In the genomic region with DNA sequence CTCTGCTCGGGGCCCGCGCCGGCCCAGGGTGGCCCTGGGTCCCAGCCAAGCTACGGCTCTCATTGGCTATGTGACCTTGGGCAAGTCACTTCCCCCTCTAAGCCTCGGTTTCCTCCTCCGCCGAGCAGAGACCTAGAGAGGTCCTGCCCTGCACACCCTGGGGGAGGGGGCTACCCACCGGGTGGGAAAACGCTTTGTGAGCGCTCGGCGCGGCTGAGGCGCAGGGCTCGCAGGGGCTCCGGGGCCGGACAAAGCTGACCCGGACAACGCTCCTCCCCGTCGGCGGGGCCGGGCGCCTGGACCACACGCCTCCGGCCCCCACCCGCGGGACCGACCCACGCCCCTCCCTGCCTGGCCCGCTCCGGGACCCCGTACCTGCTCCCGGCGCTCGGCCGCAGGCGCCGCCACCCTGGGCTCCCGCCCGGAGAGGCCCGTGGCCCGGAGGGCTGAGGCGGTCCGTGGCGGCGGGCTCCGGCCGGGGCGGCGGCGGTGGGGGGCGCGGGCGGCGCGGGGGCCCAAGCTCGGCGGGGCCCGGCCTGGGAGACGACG, we compare ENCODE assay signal across 8 cellular contexts.
DNase-seq lines count a peak whose midpoint lies in the region; ATAC-seq and TF ChIP-seq lines count a peak whose summit lies in the region.

No MANE protein-coding gene starts in this region.

- H3K36me3 Mint-ChIP-seq in glutamatergic neuron (ENCODE audit: unreplicated experiment): no peaks in the 10 kb centered on the region

- H3K4me3 Mint-ChIP-seq in glutamatergic neuron (ENCODE audit: unreplicated experiment): peak overlapping the region; percentile 95

- CTCF ChIA-PET in PC-9 (lab: Charles Lee): no interaction called here

- no peaks in the 10 kb centered on the region for H3K9me3 ChIP-seq in PC-9 (ENCODE audit: insufficient read depth, low read depth)

- H3K27ac Mint-ChIP-seq in glutamatergic neuron (ENCODE audit: unreplicated experiment): peak overlapping the region; percentile 80

- no peaks in the 10 kb centered on the region for H3K36me3 ChIP-seq in PC-9 (ENCODE audit: low read depth)

- no TSS peak for BruUV-seq in PC-9 (replicated peaks; lab: Mats Ljungman, UMichigan)

- intact Hi-C loops in PC-9 (cut with micrococcal nuclease; ENCODE audit: unreplicated experiment): no loop called here
- intact Hi-C loops in posterior vena cava (cut with DNase I): loop anchor here in 1 of 2 donors (10.0 kb wide), 1 partner anchor 82 kb away; the partner anchor contains the start of gene RNF38

- ATAC-seq in HG02973 (IDR thresholded peaks at IDR 0.05; ENCODE audit: unreplicated experiment): peak; percentile 33

- no peaks in the 10 kb centered on the region for H3K27me3 ChIP-seq in PC-9 (ENCODE audit: insufficient read depth, low read depth)

- peaks cover 21% of the 10 kb centered on the region for H3K4me1 Mint-ChIP-seq in glutamatergic neuron (ENCODE audit: low read depth, unreplicated experiment)

- H3K4me3 ChIP-seq in PC-9: peak overlapping the region; percentile 74

- H3K9me2 ChIP-seq in PC-9 (ENCODE audit: insufficient read depth): no peaks in the 10 kb centered on the region

- no peak overlapping the region for H3K27ac ChIP-seq in PC-9

- H3F3A ChIP-seq in PC-9 (ENCODE audit: insufficient read depth, low read depth): no peaks in the 10 kb centered on the region

- peaks cover 10% of the 10 kb centered on the region for H3K27me3 Mint-ChIP-seq in glutamatergic neuron (ENCODE audit: unreplicated experiment)

- POLR2A ChIA-PET in PC-9 (lab: Charles Lee; ENCODE audit: unreplicated experiment): no interaction called here

- H2AFZ ChIP-seq in PC-9: peak overlapping the region; percentile 74; the same call in 1 of the 2 replicates

- DNase-seq in NCI-H2227 (lab: John Stamatoyannopoulos, UW; ENCODE audit: unreplicated experiment): peak; percentile 34
- DNase-seq in NCI-H2227 treated with DMSO at 0.1 percent for 48 hours (lab: John Stamatoyannopoulos, UW): no peak
- peak in 1 of 2 experiments; percentile 29 for DNase-seq in PC-9
- peak; percentile 29 for DNase-seq in activated T-helper 9 cell treated with anti-CD3 and anti-CD28 coated beads, Interleukin-2, amount 50 U/mL, for 16 hours (ENCODE audit: low read depth)
- DNase-seq in glutamatergic neuron: peak; percentile 66
- DNase-seq in posterior vena cava (ENCODE audit: low spot score): peak; percentile 87
- DNase-seq in NCI-H2196 treated with DMSO at 0.1 percent for 48 hours (lab: John Stamatoyannopoulos, UW; ENCODE audit: unreplicated experiment): no peak

- peaks cover 10% of the 10 kb centered on the region; the same call in 1 of the 2 replicates for H3K4me1 ChIP-seq in PC-9 (replicated peaks; ENCODE audit: insufficient read depth)

- no peak for TF ChIP-seq CTCF in PC-9 (conservative IDR thresholded peaks at IDR 0.05)
- TF ChIP-seq CTCF in glutamatergic neuron (IDR thresholded peaks at IDR 0.05; ENCODE audit: partially characterized antibody, unreplicated experiment): no peak

- H4K20me1 ChIP-seq in PC-9 (ENCODE audit: insufficient read depth): no peaks in the 10 kb centered on the region

- peaks cover 6% of the 10 kb centered on the region for H3K9me3 Mint-ChIP-seq in glutamatergic neuron (ENCODE audit: unreplicated experiment)

- H3K4me2 ChIP-seq in PC-9: peak overlapping the region; percentile 80

- H3K79me2 ChIP-seq in PC-9 (ENCODE audit: low read depth): peaks cover 21% of the 10 kb centered on the region

Comparison
In these comparisons a context has a peak if more than half of its experiments do, and no peak if none do; other contexts are left out.
1. DNase-seq: peak in NCI-H2227 (single experiment), activated T-helper 9 cell treated with anti-CD3 and anti-CD28 coated beads, Interleukin-2, amount 50 U/mL, for 16 hours (single experiment), glutamatergic neuron (single experiment) and posterior vena cava (single experiment); none in NCI-H2227 treated with DMSO at 0.1 percent for 48 hours (single experiment) and NCI-H2196 treated with DMSO at 0.1 percent for 48 hours (single experiment).